In genomic region chr10:109450702-109451101, GRCh38 we compare ENCODE assay signal across 19 cellular contexts.
A peak's percentile ranks its signal among the peaks of the same experiment; 100 is the strongest.
DNase-seq lines count a peak whose midpoint lies in the region; ATAC-seq and TF ChIP-seq lines count a peak whose summit lies in the region.
"Had no signal": no experiment of that assay in that cellular context is flagged by ENCODE, and none has a peak within 500 bp of the region (broad histone marks: within the 10 kb centered on the region; RNA-seq: fewer than 3 reads in every experiment).

No MANE protein-coding gene starts in this region.

- peak; percentile 3 for DNase-seq in COLO668 (lab: John Stamatoyannopoulos, UW; ENCODE audit: unreplicated experiment)
- peak in 2 of 3 experiments; percentile 74 to 95 for DNase-seq in NCI-H1417 (lab: John Stamatoyannopoulos, UW)
- peak; percentile 32 for DNase-seq in NT2/D1 (ENCODE audit: low read depth, low spot score)
- no peak for DNase-seq in mesendoderm
- DNase-seq in stimulated activated naive B cell treated with anti-CD40 and anti-IgM and Interleukin-4, amounts not matched to agents 10 μg/mL and 1 μg/mL and 100 μg/mL, for 72 hours: no peak
- DNase-seq in stimulated activated naive CD8-positive, alpha-beta T cell treated with anti-CD3 and anti-CD28 coated beads, Interleukin-15, amount 100 ng/mL, for 72 hours: no peak
- no peak for DNase-seq in osteocyte (ENCODE audit: extremely low spot score, unreplicated experiment)
- DNase-seq in natural killer cell: no peak
- DNase-seq: CD8-positive, alpha-beta memory T cell; DND-41; GDM1; HFFc6; NCI-H1092 treated with DMSO at 0.1 percent for 48 hours; NCI-H1930; PC-3 had no signal

- TF ChIP-seq CTCF in osteocyte (IDR thresholded peaks at IDR 0.05) (no peak), natural killer cell (IDR thresholded peaks at IDR 0.05) (no peak)

- peak overlapping the region; percentile 3 for H3K4ac ChIP-seq in mesendoderm (ENCODE audit: low read depth, low read length)

- intact Hi-C loops in natural killer cell (cut with micrococcal nuclease): no loop called here

- no peaks in the 10 kb centered on the region for H3K79me2 ChIP-seq in mesendoderm (ENCODE audit: control insufficient read depth, insufficient read depth, low read length)

- no peak overlapping the region for H4K8ac ChIP-seq in mesendoderm (ENCODE audit: low read depth, low read length)

- no peak overlapping the region for H2BK5ac ChIP-seq in mesendoderm (ENCODE audit: low read length)

- H3K36me3 ChIP-seq in NT2/D1 (ENCODE audit: insufficient read depth, insufficient read length, low read length) (no peaks in the 10 kb centered on the region), mesendoderm (ENCODE audit: control insufficient read depth, insufficient read depth, low read length) (no peaks in the 10 kb centered on the region)
- H3K36me3 ChIP-seq: BLaER1 treated with 17β-estradiol and CSF1 and Interleukin-3, amounts not matched to agents 10 nM and 100 nM; SJSA1 had no signal

- H3K9me3 ChIP-seq in NT2/D1 (ENCODE audit: insufficient read depth, low read length): no peaks in the 10 kb centered on the region
- H3K9me3 ChIP-seq: BLaER1 treated with 17β-estradiol and CSF1 and Interleukin-3, amounts not matched to agents 10 nM and 100 nM; SJSA1 had no signal

- H2BK15ac ChIP-seq in mesendoderm (replicated peaks; ENCODE audit: low read depth): no peak overlapping the region

- peaks cover 2% of the 10 kb centered on the region for H3K27me3 ChIP-seq in NT2/D1 (ENCODE audit: insufficient read depth, insufficient read length)
- H3K27me3 ChIP-seq in mesendoderm (ENCODE audit: insufficient read depth, low read length, poor library complexity): no peaks in the 10 kb centered on the region
- H3K27me3 ChIP-seq: BLaER1 treated with 17β-estradiol and CSF1 and Interleukin-3, amounts not matched to agents 10 nM and 100 nM had no signal

- no peaks in the 10 kb centered on the region for H3K4me1 Mint-ChIP-seq in stimulated activated naive B cell treated with anti-CD40 and anti-IgM and Interleukin-4, amounts not matched to agents 10 μg/mL and 1 μg/mL and 100 μg/mL, for 72 hours
- H3K4me1 Mint-ChIP-seq in stimulated activated naive CD8-positive, alpha-beta T cell treated with anti-CD3 and anti-CD28 coated beads, Interleukin-15, amount 100 ng/mL, for 72 hours: no peaks in the 10 kb centered on the region
- H3K4me1 Mint-ChIP-seq in osteocyte (ENCODE audit: unreplicated experiment): peaks cover 10% of the 10 kb centered on the region
- H3K4me1 Mint-ChIP-seq in natural killer cell: no peaks in the 10 kb centered on the region
- H3K4me1 Mint-ChIP-seq: CD8-positive, alpha-beta memory T cell had no signal

- no peak overlapping the region for H3K23ac ChIP-seq in mesendoderm (ENCODE audit: low read length)

- H4K5ac ChIP-seq in mesendoderm (ENCODE audit: low read length): no peak overlapping the region

- no peak overlapping the region for H3K4me3 Mint-ChIP-seq in stimulated activated naive B cell treated with anti-CD40 and anti-IgM and Interleukin-4, amounts not matched to agents 10 μg/mL and 1 μg/mL and 100 μg/mL, for 72 hours
- no peak overlapping the region for H3K4me3 Mint-ChIP-seq in stimulated activated naive CD8-positive, alpha-beta T cell treated with anti-CD3 and anti-CD28 coated beads, Interleukin-15, amount 100 ng/mL, for 72 hours
- no peak overlapping the region for H3K4me3 Mint-ChIP-seq in osteocyte (ENCODE audit: unreplicated experiment)
- no peak overlapping the region for H3K4me3 Mint-ChIP-seq in natural killer cell
- H3K4me3 Mint-ChIP-seq: CD8-positive, alpha-beta memory T cell; HFFc6 had no signal

- H3K4me2 ChIP-seq in mesendoderm (ENCODE audit: low read length): no peak overlapping the region
- H3K4me2 ChIP-seq: BLaER1 treated with 17β-estradiol and CSF1 and Interleukin-3, amounts not matched to agents 10 nM and 100 nM; KMS-11 had no signal

- H3K4me1 ChIP-seq in NT2/D1 (ENCODE audit: insufficient read depth, insufficient read length) (no peaks in the 10 kb centered on the region), mesendoderm (ENCODE audit: control insufficient read depth, low read depth, low read length) (peaks cover 2% of the 10 kb centered on the region)
- H3K4me1 ChIP-seq: SJSA1 had no signal

- H2BK120ac ChIP-seq in mesendoderm (ENCODE audit: low read depth, low read length): no peak overlapping the region

- no peak overlapping the region for H3K18ac ChIP-seq in mesendoderm (ENCODE audit: low read length)

- H3K79me1 ChIP-seq in mesendoderm (ENCODE audit: low read length): no peaks in the 10 kb centered on the region

- H3K9ac ChIP-seq in NT2/D1 (ENCODE audit: insufficient read length, low read depth) (no peak overlapping the region), mesendoderm (ENCODE audit: low read length) (no peak overlapping the region)
- H3K9ac ChIP-seq: BLaER1 treated with 17β-estradiol and CSF1 and Interleukin-3, amounts not matched to agents 10 nM and 100 nM; KMS-11 had no signal

- H3K27ac Mint-ChIP-seq in stimulated activated naive B cell treated with anti-CD40 and anti-IgM and Interleukin-4, amounts not matched to agents 10 μg/mL and 1 μg/mL and 100 μg/mL, for 72 hours: no peak overlapping the region
- H3K27ac Mint-ChIP-seq in stimulated activated naive CD8-positive, alpha-beta T cell treated with anti-CD3 and anti-CD28 coated beads, Interleukin-15, amount 100 ng/mL, for 72 hours: no peak overlapping the region
- H3K27ac Mint-ChIP-seq in osteocyte (ENCODE audit: unreplicated experiment): no peak overlapping the region
- no peak overlapping the region for H3K27ac Mint-ChIP-seq in natural killer cell
- H3K27ac Mint-ChIP-seq: HFFc6 had no signal

- peaks cover 2 to 8% of the 10 kb centered on the region in 2 donors for H3K27me3 Mint-ChIP-seq in stimulated activated naive B cell treated with anti-CD40 and anti-IgM and Interleukin-4, amounts not matched to agents 10 μg/mL and 1 μg/mL and 100 μg/mL, for 72 hours
- peaks cover 4% of the 10 kb centered on the region for H3K27me3 Mint-ChIP-seq in stimulated activated naive CD8-positive, alpha-beta T cell treated with anti-CD3 and anti-CD28 coated beads, Interleukin-15, amount 100 ng/mL, for 72 hours
- H3K27me3 Mint-ChIP-seq in osteocyte (ENCODE audit: unreplicated experiment) (peaks cover 14% of the 10 kb centered on the region), natural killer cell (ENCODE audit: low read depth in 2 of 2) (peaks cover 0 to 1% of the 10 kb centered on the region in 2 donors)

- no peaks in the 10 kb centered on the region for H3K9me3 Mint-ChIP-seq in stimulated activated naive B cell treated with anti-CD40 and anti-IgM and Interleukin-4, amounts not matched to agents 10 μg/mL and 1 μg/mL and 100 μg/mL, for 72 hours
- no peaks in the 10 kb centered on the region for H3K9me3 Mint-ChIP-seq in stimulated activated naive CD8-positive, alpha-beta T cell treated with anti-CD3 and anti-CD28 coated beads, Interleukin-15, amount 100 ng/mL, for 72 hours
- H3K9me3 Mint-ChIP-seq in osteocyte (ENCODE audit: unreplicated experiment): no peaks in the 10 kb centered on the region
- H3K9me3 Mint-ChIP-seq in natural killer cell: peaks cover 0 to 2% of the 10 kb centered on the region in 2 donors
- H3K9me3 Mint-ChIP-seq: HFFc6 had no signal

- H3K27ac ChIP-seq in mesendoderm (ENCODE audit: low read depth, low read length): no peak overlapping the region
- H3K27ac ChIP-seq: BLaER1 treated with 17β-estradiol and CSF1 and Interleukin-3, amounts not matched to agents 10 nM and 100 nM; KMS-11; SJSA1 had no signal

- no peak overlapping the region for H2AK5ac ChIP-seq in mesendoderm (ENCODE audit: low read length)

- no peak overlapping the region for H3K56ac ChIP-seq in mesendoderm (ENCODE audit: low read length)

- H3K4me3 ChIP-seq in NT2/D1 (ENCODE audit: insufficient read length, low read depth): no peak overlapping the region
- no peak overlapping the region for H3K4me3 ChIP-seq in mesendoderm (ENCODE audit: low read length)
- H3K4me3 ChIP-seq: BLaER1 treated with 17β-estradiol and CSF1 and Interleukin-3, amounts not matched to agents 10 nM and 100 nM; GM12878; SJSA1 had no signal

- no peaks in the 10 kb centered on the region for H3K36me3 Mint-ChIP-seq in stimulated activated naive B cell treated with anti-CD40 and anti-IgM and Interleukin-4, amounts not matched to agents 10 μg/mL and 1 μg/mL and 100 μg/mL, for 72 hours
- H3K36me3 Mint-ChIP-seq in osteocyte (ENCODE audit: unreplicated experiment): no peaks in the 10 kb centered on the region
- H3K36me3 Mint-ChIP-seq in natural killer cell: no peaks in the 10 kb centered on the region

- ATAC-seq in stimulated activated naive B cell treated with anti-CD40 and anti-IgM and Interleukin-4, amounts not matched to agents 10 μg/mL and 1 μg/mL and 100 μg/mL, for 72 hours (replicated peaks): no peak
- no peak for ATAC-seq in stimulated activated naive CD8-positive, alpha-beta T cell treated with anti-CD3 and anti-CD28 coated beads, Interleukin-15, amount 100 ng/mL, for 72 hours
- ATAC-seq in natural killer cell: no peak
- ATAC-seq: GM12878, PC-3 had no signal

Comparison
In these comparisons a context has a peak if more than half of its experiments do, and no peak if none do; other contexts are left out.
1. DNase-seq: peak in COLO668 (single experiment), NCI-H1417 (2 of 3) and NT2/D1 (single experiment); none in mesendoderm (single experiment), stimulated activated naive B cell treated with anti-CD40 and anti-IgM and Interleukin-4, amounts not matched to agents 10 μg/mL and 1 μg/mL and 100 μg/mL, for 72 hours (single experiment), stimulated activated naive CD8-positive, alpha-beta T cell treated with anti-CD3 and anti-CD28 coated beads, Interleukin-15, amount 100 ng/mL, for 72 hours (0 of 2), osteocyte (single experiment) and natural killer cell (single experiment).